Comparison of ENCODE assay signal across 1 cellular context in the genomic region with DNA sequence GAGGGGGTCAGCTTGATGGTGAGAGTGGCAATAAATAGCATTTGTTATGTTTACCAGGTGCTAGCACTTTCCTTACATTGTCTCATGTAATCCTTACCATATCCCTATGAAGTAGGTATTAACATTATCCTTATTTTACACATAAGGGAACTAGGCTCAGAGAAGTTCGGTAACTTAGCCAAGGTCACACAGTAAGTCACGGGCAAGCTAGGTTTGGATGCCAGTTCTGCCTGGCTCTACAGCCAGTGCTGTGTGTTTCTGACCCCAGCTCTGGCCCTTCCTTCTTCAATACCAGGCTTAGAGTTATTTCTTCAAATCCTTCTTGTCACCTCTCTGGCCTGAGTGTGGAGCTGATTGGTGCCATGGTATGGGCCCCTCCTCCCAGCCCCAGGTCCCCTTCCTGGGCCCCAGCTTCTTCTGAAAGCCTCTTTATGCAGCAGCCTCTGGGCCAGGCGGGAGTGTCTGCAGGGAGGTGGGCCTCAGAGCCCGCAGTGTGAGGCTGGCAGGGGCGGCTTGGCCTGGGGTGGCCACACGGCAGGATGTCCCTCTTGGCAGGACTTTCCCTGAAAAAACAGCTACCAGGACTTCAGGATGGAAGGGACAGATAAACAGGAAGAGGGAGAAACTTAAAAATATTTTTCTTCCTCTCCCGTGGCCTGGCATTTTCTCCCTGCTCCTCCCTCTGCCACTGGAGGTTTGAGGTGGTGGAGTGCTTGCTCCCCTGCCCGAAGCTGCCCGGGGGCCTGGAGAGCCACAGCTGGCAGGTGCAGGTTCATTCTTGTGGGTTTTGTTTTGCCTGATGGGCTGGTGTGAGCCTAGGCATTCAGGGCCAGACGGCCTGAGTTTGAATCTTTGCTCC.
TF ChIP-seq lines count a peak whose summit lies in the region.

No MANE protein-coding gene starts in this region.

TF ChIP-seq in H1, 55 proteins besides CTCF, POLR2A, EP300 and RAD21:
- peak in 1 of 2 experiments; percentile 94; a peak in 1 of 4 replicates for TF ChIP-seq HDAC2 (IDR thresholded peaks at IDR 0.05; ENCODE audit: borderline replicate concordance in 1 of 2, low read depth in 2 of 2, low read length in 2 of 2)
- TF ChIP-seq TAF1 (IDR thresholded peaks at IDR 0.05; ENCODE audit: low read depth, low read length), result 0 out of 2 replicates have a peak, but pooled peaks have one; percentile 36
- no peak for TF ChIP-seq KDM4A (IDR thresholded peaks at IDR 0.05; ENCODE audit: low read depth, low read length, severe bottlenecking)
- no peak for TF ChIP-seq SIX5 (IDR thresholded peaks at IDR 0.05; ENCODE audit: low read depth, low read length)
- TF ChIP-seq KDM1A (IDR thresholded peaks at IDR 0.05; ENCODE audit: borderline replicate concordance, low read length), result peak; percentile 98
- TF ChIP-seq TBP (IDR thresholded peaks at IDR 0.05; ENCODE audit: low read depth, low read length), result no peak
